16 cellular contexts compared by ENCODE assay signal in the genomic region with DNA sequence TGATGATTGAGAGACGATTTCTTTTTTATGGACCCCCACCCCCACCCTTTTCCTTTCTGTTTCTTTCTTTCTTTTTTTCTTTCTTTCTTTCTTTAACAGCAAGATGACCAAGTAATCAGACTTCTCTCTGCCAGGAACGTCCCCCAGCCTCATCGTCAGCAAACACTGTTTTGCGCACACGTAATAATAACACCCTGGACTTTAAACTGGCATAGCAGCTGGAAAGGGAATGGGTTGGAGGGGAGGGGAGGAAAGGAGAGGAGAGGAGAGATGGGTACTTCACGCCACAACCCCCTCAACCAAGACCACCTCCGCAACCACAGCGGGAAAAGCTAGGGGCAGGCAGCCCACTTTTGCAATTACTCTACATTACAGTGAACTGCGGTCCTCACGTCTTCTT. TPM values are rescaled to one million over a fixed set of nuclear protein-coding genes. Genes with fewer than 3 reads are reported as not detected.
DNase-seq lines count a peak whose midpoint lies in the region; ATAC-seq and TF ChIP-seq lines count a peak whose summit lies in the region.
"Had no signal": no experiment of that assay in that cellular context is flagged by ENCODE, and none has a peak within 500 bp of the region (broad histone marks: within the 10 kb centered on the region; RNA-seq: fewer than 3 reads in every experiment).

No MANE protein-coding gene starts in this region.

- peak overlapping the region; percentile 44 for H3K4me3 ChIP-seq in Caco-2 (ENCODE audit: low read depth, low read length)
- peak overlapping the region; percentile 37 for H3K4me3 ChIP-seq in right cardiac atrium (ENCODE audit: low read length)
- no peak overlapping the region for H3K4me3 ChIP-seq in parathyroid adenoma (ENCODE audit: low read depth, low read length)
- H3K4me3 ChIP-seq: SJSA1 had no signal

- H3K36me3 Mint-ChIP-seq in Caco-2 (ENCODE audit: insufficient read depth, unreplicated experiment), result peaks cover 13% of the 10 kb centered on the region
- H3K36me3 Mint-ChIP-seq in activated T-helper 17 cell treated with anti-CD3 and anti-CD28 coated beads, Interleukin-2, amount 50 U/mL, for 72 hours (ENCODE audit: low read depth), result no peaks in the 10 kb centered on the region
- H3K36me3 Mint-ChIP-seq in stimulated activated memory B cell treated with anti-CD40 and anti-IgM and Interleukin-4, amounts not matched to agents 10 μg/mL and 1 μg/mL and 100 μg/mL, for 72 hours, result no peaks in the 10 kb centered on the region
- H3K36me3 Mint-ChIP-seq: CD4-positive, CD25-positive, alpha-beta regulatory T cell had no signal

- H3K27me3 ChIP-seq in Caco-2 (replicated peaks; ENCODE audit: control insufficient read depth, insufficient read depth, low read length) (peaks cover 1% of the 10 kb centered on the region; the same call in 1 of the 2 replicates), right cardiac atrium (ENCODE audit: control insufficient read depth, insufficient read depth) (peaks cover 7% of the 10 kb centered on the region), parathyroid adenoma (ENCODE audit: control insufficient read depth, insufficient read depth, low read length) (no peaks in the 10 kb centered on the region)
- H3K27me3 ChIP-seq: SJSA1 had no signal

- peak overlapping the region; percentile 70 for H3K4me2 ChIP-seq in parathyroid adenoma (ENCODE audit: low read length)

- POLR2A ChIA-PET in Caco-2 (lab: Charles Lee), result no interaction called here

- CTCF ChIA-PET in Caco-2 (lab: Charles Lee), result interaction anchor here (0.7 to 1.7 kb wide), 4 partner anchors 60 to 267 kb away, joined by 3 to 7 read pairs (median 4); no protein-coding TSS in a partner anchor

- peak overlapping the region; percentile 85 for H3K4me3 Mint-ChIP-seq in Caco-2 (ENCODE audit: unreplicated experiment)
- peak overlapping the region; percentile 43 for H3K4me3 Mint-ChIP-seq in activated T-helper 17 cell treated with anti-CD3 and anti-CD28 coated beads, Interleukin-2, amount 50 U/mL, for 72 hours
- H3K4me3 Mint-ChIP-seq in stimulated activated memory B cell treated with anti-CD40 and anti-IgM and Interleukin-4, amounts not matched to agents 10 μg/mL and 1 μg/mL and 100 μg/mL, for 72 hours, result no peak overlapping the region

- peaks cover 12% of the 10 kb centered on the region for H3K4me1 Mint-ChIP-seq in Caco-2 (ENCODE audit: low read depth, unreplicated experiment)
- H3K4me1 Mint-ChIP-seq in activated T-helper 17 cell treated with anti-CD3 and anti-CD28 coated beads, Interleukin-2, amount 50 U/mL, for 72 hours, result no peaks in the 10 kb centered on the region
- H3K4me1 Mint-ChIP-seq in stimulated activated memory B cell treated with anti-CD40 and anti-IgM and Interleukin-4, amounts not matched to agents 10 μg/mL and 1 μg/mL and 100 μg/mL, for 72 hours, result peaks cover 11% of the 10 kb centered on the region

- no peak for ATAC-seq in activated T-helper 17 cell treated with anti-CD3 and anti-CD28 coated beads, Interleukin-2, amount 50 U/mL, for 72 hours (replicated peaks)
- ATAC-seq in right cardiac atrium, result no peak
- ATAC-seq in GM21717 (IDR thresholded peaks at IDR 0.05; ENCODE audit: unreplicated experiment), result no peak
- no peak for ATAC-seq in HG03342 (IDR thresholded peaks at IDR 0.05; ENCODE audit: unreplicated experiment)
- no peak for ATAC-seq in stimulated activated memory B cell treated with anti-CD40 and anti-IgM and Interleukin-4, amounts not matched to agents 10 μg/mL and 1 μg/mL and 100 μg/mL, for 72 hours

- no peaks in the 10 kb centered on the region for H3K9me3 Mint-ChIP-seq in Caco-2 (ENCODE audit: unreplicated experiment)
- H3K9me3 Mint-ChIP-seq in activated T-helper 17 cell treated with anti-CD3 and anti-CD28 coated beads, Interleukin-2, amount 50 U/mL, for 72 hours, result no peaks in the 10 kb centered on the region
- H3K9me3 Mint-ChIP-seq in stimulated activated memory B cell treated with anti-CD40 and anti-IgM and Interleukin-4, amounts not matched to agents 10 μg/mL and 1 μg/mL and 100 μg/mL, for 72 hours, result no peaks in the 10 kb centered on the region
- H3K9me3 Mint-ChIP-seq: activated naive CD4-positive, alpha-beta T cell treated with anti-CD3 and anti-CD28 coated beads for 36 hours had no signal

- DNase-seq in Caco-2 (no peak), right cardiac atrium (no peak), iPS-NIHi11 (ENCODE audit: low spot score) (no peak)
- DNase-seq: activated naive CD4-positive, alpha-beta T cell treated with anti-CD3 and anti-CD28 coated beads for 36 hours; CD4-positive, CD25-positive, alpha-beta regulatory T cell; kidney glomerular epithelial cell; MV-4-11; NCI-H510A had no signal

- H3K36me3 ChIP-seq in Caco-2 (ENCODE audit: control insufficient read depth, insufficient read depth, low read length), result no peaks in the 10 kb centered on the region
- no peaks in the 10 kb centered on the region for H3K36me3 ChIP-seq in parathyroid adenoma (ENCODE audit: control insufficient read depth, insufficient read depth, low read length)
- H3K36me3 ChIP-seq: SJSA1 had no signal

- peaks cover 16% of the 10 kb centered on the region for H3K27me3 Mint-ChIP-seq in Caco-2 (ENCODE audit: insufficient read depth, unreplicated experiment)
- peaks cover 30% of the 10 kb centered on the region for H3K27me3 Mint-ChIP-seq in activated T-helper 17 cell treated with anti-CD3 and anti-CD28 coated beads, Interleukin-2, amount 50 U/mL, for 72 hours
- H3K27me3 Mint-ChIP-seq in stimulated activated memory B cell treated with anti-CD40 and anti-IgM and Interleukin-4, amounts not matched to agents 10 μg/mL and 1 μg/mL and 100 μg/mL, for 72 hours, result peaks cover 34% of the 10 kb centered on the region

- peak overlapping the region; percentile 56 for H3K27ac Mint-ChIP-seq in Caco-2 (ENCODE audit: unreplicated experiment)
- H3K27ac Mint-ChIP-seq in activated T-helper 17 cell treated with anti-CD3 and anti-CD28 coated beads, Interleukin-2, amount 50 U/mL, for 72 hours, result no peak overlapping the region
- H3K27ac Mint-ChIP-seq in stimulated activated memory B cell treated with anti-CD40 and anti-IgM and Interleukin-4, amounts not matched to agents 10 μg/mL and 1 μg/mL and 100 μg/mL, for 72 hours, result no peak overlapping the region
- H3K27ac Mint-ChIP-seq: activated naive CD4-positive, alpha-beta T cell treated with anti-CD3 and anti-CD28 coated beads for 36 hours; CD4-positive, CD25-positive, alpha-beta regulatory T cell had no signal

- TF ChIP-seq CTCF in Caco-2 (IDR thresholded peaks at IDR 0.05; ENCODE audit: insufficient read depth in 1 of 2, low read depth in 1 of 2, low read length in 1 of 2, severe bottlenecking in 1 of 2, unreplicated experiment in 1 of 2) (no peak), parathyroid adenoma (IDR thresholded peaks at IDR 0.05) (no peak)

- intact Hi-C loops in Caco-2 (cut with micrococcal nuclease; ENCODE audit: unreplicated experiment) (loop anchor here (1.0 to 2.0 kb wide), 2 partner anchors 60 to 259 kb away; no protein-coding TSS in a partner anchor), right cardiac atrium (cut with DNase I) (no loop called here)

- no peak overlapping the region for H3K9ac ChIP-seq in parathyroid adenoma

- BruUV-seq in Caco-2 (replicated peaks; lab: Mats Ljungman, UMichigan), result no TSS peak

- WGBS in right cardiac atrium, result 5% methylated on average over 10 of the region's 10 CpGs

- H3K79me2 ChIP-seq in parathyroid adenoma, result no peaks in the 10 kb centered on the region

- H3K4me1 ChIP-seq in Caco-2, result 0 out of 2 replicates have a peak, but pooled peaks cover 6% of the 10 kb centered on the region
- no peaks in the 10 kb centered on the region for H3K4me1 ChIP-seq in right cardiac atrium (ENCODE audit: control insufficient read depth, insufficient read depth, low read length)
- H3K4me1 ChIP-seq in parathyroid adenoma, result no peaks in the 10 kb centered on the region
- H3K4me1 ChIP-seq: SJSA1 had no signal

- H2AFZ ChIP-seq in parathyroid adenoma, result no peak overlapping the region

- H3K9me3 ChIP-seq in Caco-2 (no peaks in the 10 kb centered on the region), right cardiac atrium (ENCODE audit: control insufficient read depth, low read length) (no peaks in the 10 kb centered on the region), parathyroid adenoma (ENCODE audit: control insufficient read depth, low read length) (no peaks in the 10 kb centered on the region)
- H3K9me3 ChIP-seq: SJSA1 had no signal

- H3K27ac ChIP-seq in right cardiac atrium (ENCODE audit: low read length), result no peak overlapping the region
- no peak overlapping the region for H3K27ac ChIP-seq in parathyroid adenoma
- H3K27ac ChIP-seq: SJSA1, skin epidermis had no signal

RNA-seq across cellular contexts. Expression of gene GABRA2, which starts 1.1 kb away (rescaled TPM):
- 7.0 and 8.5 TPM in 2 replicates for total RNA-seq in Caco-2 (2022)
- total RNA-seq in activated T-helper 17 cell treated with anti-CD3 and anti-CD28 coated beads, Interleukin-2, amount 50 U/mL, for 72 hours, result not detected
- under 1 TPM; 0.34 to 0.50 (median 0.39) TPM for total RNA-seq in right cardiac atrium
- polyA plus RNA-seq in right cardiac atrium, result 0.14 TPM
- total RNA-seq: activated naive CD4-positive, alpha-beta T cell treated with anti-CD3 and anti-CD28 coated beads for 36 hours; CD4-positive, CD25-positive, alpha-beta regulatory T cell; endothelial cell of umbilical vein; SJSA1 had no signal
- polyA plus RNA-seq: CD4-positive, CD25-positive, alpha-beta regulatory T cell; endothelial cell of umbilical vein had no signal
